In the genomic region with DNA sequence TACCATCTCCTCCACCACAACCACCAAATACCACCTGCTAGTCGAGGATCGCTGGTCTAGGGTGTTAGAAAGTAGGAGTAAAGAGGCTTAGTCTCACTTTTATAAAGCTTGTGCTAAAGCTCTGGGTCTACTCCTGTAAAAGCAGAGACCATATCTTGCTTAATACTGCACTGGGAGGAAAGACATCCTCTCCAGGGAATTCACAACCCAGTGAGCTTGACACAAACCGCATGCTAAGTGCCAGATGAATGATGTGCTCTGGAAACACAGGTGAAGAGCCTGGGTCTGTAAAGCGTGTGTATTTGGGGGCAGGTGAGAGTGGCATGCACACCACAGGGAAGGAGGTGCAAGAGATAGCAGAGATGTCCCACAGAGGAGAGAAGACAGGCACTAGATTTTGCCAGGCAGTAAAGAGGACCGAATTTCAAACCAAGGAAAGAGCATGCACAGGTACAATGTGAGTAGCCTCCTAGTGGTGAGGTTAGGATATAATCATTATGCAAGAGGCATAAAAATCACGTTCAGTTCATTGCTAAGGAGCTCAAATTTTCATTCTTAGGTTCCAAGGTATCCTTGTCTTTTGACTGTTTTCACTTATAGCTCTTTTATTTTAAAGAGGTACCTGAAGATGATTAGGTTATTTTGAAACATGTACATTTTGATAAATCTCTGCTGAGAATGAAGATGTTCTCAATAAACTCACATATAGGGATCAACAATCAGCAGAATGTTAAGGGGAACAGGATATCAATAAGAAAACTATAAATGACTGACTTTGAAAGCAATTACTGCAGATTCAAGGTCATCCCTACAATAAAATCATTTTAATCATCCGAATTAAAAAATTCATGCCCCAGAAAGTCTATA, we compare ENCODE assay signal across 8 cellular contexts. TPM values are rescaled to one million over a fixed set of nuclear protein-coding genes. Genes with fewer than 3 reads are reported as not detected.
DNase-seq lines count a peak whose midpoint lies in the region; ATAC-seq and TF ChIP-seq lines count a peak whose summit lies in the region.

No MANE protein-coding gene starts in this region.

- intact Hi-C loops in Caco-2 (cut with micrococcal nuclease; ENCODE audit: unreplicated experiment), result loop anchor here (1.0 kb wide), 1 partner anchor 60 kb away; no protein-coding TSS in a partner anchor
- intact Hi-C loops in mucosa of descending colon (cut with DNase I, micrococcal nuclease), result loop anchor here in 1 of 2 donors (10.0 kb wide), 1 partner anchor 181 kb away; no protein-coding TSS in a partner anchor
- intact Hi-C loops in activated CD4-positive, alpha-beta memory T cell treated with anti-CD3 and anti-CD28 coated beads for 36 hours (cut with micrococcal nuclease), result loop anchor here (2.0 to 5.0 kb wide), 2 partner anchors 59 to 123 kb away; a partner anchor contains a TSS

- DNase-seq in Caco-2 (peak in 1 of 2 experiments; percentile 15), NCI-H2227 treated with DMSO at 0.1 percent for 48 hours (lab: John Stamatoyannopoulos, UW) (peak; percentile 14), cerebellar cortex (ENCODE audit: low spot score) (peak; percentile 62), mucosa of descending colon (no peak), dedifferentiated amniotic fluid mesenchymal stem cell (ENCODE audit: extremely low spot score) (no peak)
- no peak for DNase-seq in activated CD4-positive, alpha-beta memory T cell treated with anti-CD3 and anti-CD28 coated beads for 36 hours

- no peak overlapping the region for H3K27ac Mint-ChIP-seq in Caco-2 (ENCODE audit: unreplicated experiment)
- no peak overlapping the region for H3K27ac Mint-ChIP-seq in activated CD4-positive, alpha-beta memory T cell treated with anti-CD3 and anti-CD28 coated beads for 36 hours

- H3K9me3 ChIP-seq in Caco-2, result no peaks in the 10 kb centered on the region
- no peaks in the 10 kb centered on the region for H3K9me3 ChIP-seq in mucosa of descending colon

- H3K4me1 ChIP-seq in Caco-2 (no peaks in the 10 kb centered on the region), mucosa of descending colon (ENCODE audit: low read depth) (no peaks in the 10 kb centered on the region)

- CTCF ChIA-PET in Caco-2 (lab: Charles Lee), result interaction anchor here (1.0 to 1.7 kb wide), 4 partner anchors 9 to 400 kb away, joined by 3 to 14 read pairs (median 9); no protein-coding TSS in a partner anchor
- CTCF ChIA-PET in activated CD4-positive, alpha-beta memory T cell treated with anti-CD3 and anti-CD28 coated beads for 36 hours (lab: Charles Lee), result interaction anchor here (0.6 to 2.7 kb wide), 26 partner anchors 9 to 190 kb away, joined by 3 to 15 read pairs (median 4); no protein-coding TSS in a partner anchor

- no peaks in the 10 kb centered on the region for H3K27me3 ChIP-seq in Caco-2 (replicated peaks; ENCODE audit: control insufficient read depth, insufficient read depth, low read length)

- peaks cover 7% of the 10 kb centered on the region for H3K4me1 Mint-ChIP-seq in Caco-2 (ENCODE audit: low read depth, unreplicated experiment)
- peaks cover 37% of the 10 kb centered on the region for H3K4me1 Mint-ChIP-seq in activated CD4-positive, alpha-beta memory T cell treated with anti-CD3 and anti-CD28 coated beads for 36 hours (ENCODE audit: low read depth)

- POLR2A ChIA-PET in Caco-2 (lab: Charles Lee), result no interaction called here
- POLR2A ChIA-PET in activated CD4-positive, alpha-beta memory T cell treated with anti-CD3 and anti-CD28 coated beads for 36 hours (lab: Charles Lee), result no interaction called here

- H3K4me3 ChIP-seq in Caco-2 (ENCODE audit: low read depth, low read length) (no peak overlapping the region), mucosa of descending colon (no peak overlapping the region)

- no peaks in the 10 kb centered on the region for H3K27me3 Mint-ChIP-seq in Caco-2 (ENCODE audit: insufficient read depth, unreplicated experiment)
- H3K27me3 Mint-ChIP-seq in activated CD4-positive, alpha-beta memory T cell treated with anti-CD3 and anti-CD28 coated beads for 36 hours, result no peaks in the 10 kb centered on the region

- ATAC-seq in GM18907 (IDR thresholded peaks at IDR 0.05; ENCODE audit: unreplicated experiment), result peak; percentile 93
- ATAC-seq in HG03060 (IDR thresholded peaks at IDR 0.05; ENCODE audit: low read depth, unreplicated experiment), result peak; percentile 54
- ATAC-seq in mucosa of descending colon, result peak; percentile 85

- no peaks in the 10 kb centered on the region for H3K9me3 Mint-ChIP-seq in Caco-2 (ENCODE audit: unreplicated experiment)
- H3K9me3 Mint-ChIP-seq in activated CD4-positive, alpha-beta memory T cell treated with anti-CD3 and anti-CD28 coated beads for 36 hours, result no peaks in the 10 kb centered on the region

- H3K36me3 ChIP-seq in Caco-2 (ENCODE audit: control insufficient read depth, insufficient read depth, low read length) (no peaks in the 10 kb centered on the region; the same call in 1 of the 2 replicates), mucosa of descending colon (ENCODE audit: low read depth) (no peaks in the 10 kb centered on the region)

- peaks cover 10% of the 10 kb centered on the region for H3K36me3 Mint-ChIP-seq in Caco-2 (ENCODE audit: insufficient read depth, unreplicated experiment)
- H3K36me3 Mint-ChIP-seq in activated CD4-positive, alpha-beta memory T cell treated with anti-CD3 and anti-CD28 coated beads for 36 hours, result peaks cover 23% of the 10 kb centered on the region

- BruUV-seq in Caco-2 (replicated peaks; lab: Mats Ljungman, UMichigan), result no TSS peak

- H3K4me3 Mint-ChIP-seq in Caco-2 (ENCODE audit: unreplicated experiment), result no peak overlapping the region
- H3K4me3 Mint-ChIP-seq in activated CD4-positive, alpha-beta memory T cell treated with anti-CD3 and anti-CD28 coated beads for 36 hours, result no peak overlapping the region

- peak; percentile 59 to 64 for TF ChIP-seq CTCF in Caco-2 (IDR thresholded peaks at IDR 0.05; ENCODE audit: insufficient read depth in 1 of 2, low read depth in 1 of 2, low read length in 1 of 2, severe bottlenecking in 1 of 2, unreplicated experiment in 1 of 2)
- peak; percentile 31 for TF ChIP-seq CTCF in mucosa of descending colon (IDR thresholded peaks at IDR 0.05)

RNA-seq across cellular contexts. Expression of a gene that starts 20.7 kb away (rescaled TPM):
- 23.7 and 24.9 TPM in 2 replicates for total RNA-seq in Caco-2 (2022)
- total RNA-seq in mucosa of descending colon, result 10 to 100 TPM; 38.2 to 62.6 (median 38.8) TPM
- total RNA-seq in activated CD4-positive, alpha-beta memory T cell treated with anti-CD3 and anti-CD28 coated beads for 36 hours, result 10 to 100 TPM; 35.6 TPM

Comparison
In these comparisons a context has a peak if more than half of its experiments do, and no peak if none do; other contexts are left out.
1. DNase-seq: peak in NCI-H2227 treated with DMSO at 0.1 percent for 48 hours (single experiment) and cerebellar cortex (single experiment); none in mucosa of descending colon (0 of 3), dedifferentiated amniotic fluid mesenchymal stem cell (single experiment) and activated CD4-positive, alpha-beta memory T cell treated with anti-CD3 and anti-CD28 coated beads for 36 hours (single experiment).
2. Peak in every context shown above with its lines, with median percentiles within 50 percentile points of each other: ATAC-seq.